Comparison of ENCODE assay signal across 1 cellular context in genomic region chr13:33542309-33543088, GRCh38.
A peak's percentile ranks its signal among the peaks of the same experiment; 100 is the strongest.
TF ChIP-seq lines count a peak whose summit lies in the region.

No MANE protein-coding gene starts in this region.

TF ChIP-seq in HepG2, 621 proteins besides CTCF, POLR2A, EP300 and RAD21 (continued from another document and continues in another):
- TF ChIP-seq ZBTB10 (CRISPR knock-in tag; IDR thresholded peaks at IDR 0.05; ENCODE audit: borderline replicate concordance): no peak
- TF ChIP-seq JDP2 (CRISPR knock-in tag; IDR thresholded peaks at IDR 0.05; ENCODE audit: borderline replicate concordance): no peak
- TF ChIP-seq PATZ1 (CRISPR knock-in tag; IDR thresholded peaks at IDR 0.05): peak; percentile 74
- TF ChIP-seq EZH2 (conservative IDR thresholded peaks at IDR 0.05; ENCODE audit: low read depth, low read length): no peak
- TF ChIP-seq ZNF644 (CRISPR knock-in tag; IDR thresholded peaks at IDR 0.05; ENCODE audit: low read depth): peak; percentile 16; the same call in 1 of the 2 replicates
- peak; percentile 97; the same call in 1 of the 2 replicates for TF ChIP-seq ZNF724P (CRISPR knock-in tag; IDR thresholded peaks at IDR 0.05; ENCODE audit: borderline replicate concordance)
- no peak for TF ChIP-seq STAT5B (CRISPR knock-in tag; IDR thresholded peaks at IDR 0.05)
- TF ChIP-seq ZNF101 (CRISPR knock-in tag; IDR thresholded peaks at IDR 0.05; ENCODE audit: borderline replicate concordance, low read depth): peak; percentile 86; the same call in 1 of the 2 replicates
- TF ChIP-seq RNF2 (conservative IDR thresholded peaks at IDR 0.05; ENCODE audit: low read depth): peak; percentile 98
- TF ChIP-seq ZMYM3 (CRISPR knock-in tag; IDR thresholded peaks at IDR 0.05): peak; percentile 54
- peak; percentile 73; the same call in 1 of the 2 replicates for TF ChIP-seq TBX3 (IDR thresholded peaks at IDR 0.05; ENCODE audit: borderline replicate concordance)
- no peak for TF ChIP-seq NFE2L2 (IDR thresholded peaks at IDR 0.05; ENCODE audit: low read length)
- TF ChIP-seq KLF16 (CRISPR knock-in tag; IDR thresholded peaks at IDR 0.05): peak in 1 of 2 experiments; percentile 97; a peak in 2 of 4 replicates
- TF ChIP-seq EED (CRISPR knock-in tag; IDR thresholded peaks at IDR 0.05): peak; percentile 97
- 0 out of 2 replicates have a peak, but pooled peaks have one; percentile 83 for TF ChIP-seq SMAD9 (CRISPR knock-in tag; IDR thresholded peaks at IDR 0.05)
- TF ChIP-seq SMAD1 (CRISPR knock-in tag; IDR thresholded peaks at IDR 0.05; ENCODE audit: borderline replicate concordance, low read depth): peak; percentile 94
- TF ChIP-seq ZNF280B (CRISPR knock-in tag; IDR thresholded peaks at IDR 0.05; ENCODE audit: borderline replicate concordance): peak; percentile 99
- peak; percentile 96 for TF ChIP-seq ELF1 (CRISPR knock-in tag; IDR thresholded peaks at IDR 0.05)
- peak; percentile 40; the same call in 1 of the 2 replicates for TF ChIP-seq NCOR1 (IDR thresholded peaks at IDR 0.05; ENCODE audit: borderline replicate concordance, low read length)
- TF ChIP-seq ZBTB26 (CRISPR knock-in tag; IDR thresholded peaks at IDR 0.05; ENCODE audit: borderline replicate concordance): peak; percentile 93; the same call in 1 of the 2 replicates
- TF ChIP-seq ZNF557 (CRISPR knock-in tag; IDR thresholded peaks at IDR 0.05): peak; percentile 98
- TF ChIP-seq ZBTB7A (CRISPR knock-in tag; IDR thresholded peaks at IDR 0.05): no peak
- TF ChIP-seq ATM (IDR thresholded peaks at IDR 0.05; ENCODE audit: borderline replicate concordance): no peak
- no peak for TF ChIP-seq KDM1A (CRISPR knock-in tag; IDR thresholded peaks at IDR 0.05)
- TF ChIP-seq CSRNP2 (CRISPR knock-in tag; conservative IDR thresholded peaks at IDR 0.05; ENCODE audit: low read depth): peak; percentile 86; the same call in 1 of the 2 replicates
- TF ChIP-seq ZNF205 (CRISPR knock-in tag; IDR thresholded peaks at IDR 0.05): peak; percentile 79
- TF ChIP-seq ZBTB37 (CRISPR knock-in tag; IDR thresholded peaks at IDR 0.05): peak; percentile 40; the same call in 1 of the 2 replicates
- peak; percentile 95 for TF ChIP-seq ZNF564 (CRISPR knock-in tag; IDR thresholded peaks at IDR 0.05)
- TF ChIP-seq TRIM22 (IDR thresholded peaks at IDR 0.05): no peak
- peak; percentile 96 for TF ChIP-seq KDM4B (CRISPR knock-in tag; IDR thresholded peaks at IDR 0.05)
- no peak; the same call in 1 of the 2 replicates for TF ChIP-seq ZSCAN22 (CRISPR knock-in tag; IDR thresholded peaks at IDR 0.05)
- peak; percentile 93; the same call in 1 of the 2 replicates for TF ChIP-seq ZNF563 (CRISPR knock-in tag; IDR thresholded peaks at IDR 0.05)
- peak; percentile 96 for TF ChIP-seq ZNF607 (CRISPR knock-in tag; IDR thresholded peaks at IDR 0.05; ENCODE audit: borderline replicate concordance)
- no peak for TF ChIP-seq RFX3 (CRISPR knock-in tag; IDR thresholded peaks at IDR 0.05)
- TF ChIP-seq ZNF629 (CRISPR knock-in tag; conservative IDR thresholded peaks at IDR 0.05): peak; percentile 58
- 0 out of 2 replicates have a peak, but pooled peaks have one; percentile 12 for TF ChIP-seq ZHX2 (IDR thresholded peaks at IDR 0.05; ENCODE audit: low read depth)
- peak; percentile 82; the same call in 1 of the 2 replicates for TF ChIP-seq ZHX2 (CRISPR knock-in tag; IDR thresholded peaks at IDR 0.05; ENCODE audit: borderline replicate concordance)
- TF ChIP-seq NR0B2 (CRISPR knock-in tag; IDR thresholded peaks at IDR 0.05): peak; percentile 98
- peak; percentile 80; the same call in 1 of the 2 replicates for TF ChIP-seq ZNF710 (CRISPR knock-in tag; IDR thresholded peaks at IDR 0.05; ENCODE audit: borderline replicate concordance)
- TF ChIP-seq ZBTB7B (CRISPR knock-in tag; IDR thresholded peaks at IDR 0.05): peak; percentile 79
